Comparison of ENCODE assay signal across 8 cellular contexts in genomic region chr20:62537649-62538292, GRCh38.
"Had no signal": no experiment of that assay in that cellular context is flagged by ENCODE, and none has a peak within 500 bp of the region (broad histone marks: within the 10 kb centered on the region; RNA-seq: fewer than 3 reads in every experiment).

No MANE protein-coding gene starts in this region.

- H3K9me2 ChIP-seq: SK-N-SH had no signal

- H3K9ac ChIP-seq: SK-N-SH had no signal

- DNase-seq: activated CD4-positive, alpha-beta T cell treated with anti-CD3 and anti-CD28 coated beads, Interleukin-2, amount 50 U/mL, for 4 hours; activated effector memory CD4-positive, alpha-beta T cell treated with Interleukin-2 at 50 U/mL for 16 hours; activated T-cell treated with anti-CD3 and anti-CD28 coated beads, Interleukin-2, amount 50 U/mL, for 1 hour; posterior cingulate gyrus; SK-N-SH; stimulated activated CD4-positive, alpha-beta T cell treated with anti-CD3 and anti-CD28 coated beads, Interleukin-12 subunit alpha, Interleukin-12 subunit beta, amount 100 ng/mL, for 4 hours; stimulated activated naive CD4-positive, alpha-beta T cell; trophoblast cell had no signal

- H3K4me2 ChIP-seq: SK-N-SH had no signal

- H3K9me3 ChIP-seq: SK-N-SH had no signal
